ENCODE assay signal across 23 cellular contexts in the genomic region with DNA sequence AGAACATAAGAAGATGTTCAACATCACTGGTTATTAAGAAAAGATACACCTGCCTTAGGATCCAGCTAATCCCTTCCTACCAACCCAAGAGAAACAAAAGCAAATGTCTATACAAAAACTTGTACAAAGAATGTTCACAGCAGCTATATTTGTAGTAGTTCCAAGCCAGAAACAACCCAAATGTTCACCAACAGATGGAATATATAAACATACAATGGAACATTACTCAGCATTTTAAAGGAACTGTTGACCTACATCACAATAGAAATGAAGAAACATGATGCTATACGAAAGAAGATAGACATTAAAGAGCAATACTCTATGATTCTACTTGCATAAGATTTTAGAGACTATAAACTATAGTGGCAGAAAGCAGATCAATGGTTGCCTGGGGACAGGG.
"Had no signal": no experiment of that assay in that cellular context is flagged by ENCODE, and none has a peak within 500 bp of the region (broad histone marks: within the 10 kb centered on the region; RNA-seq: fewer than 3 reads in every experiment).

No MANE protein-coding gene starts in this region.

- H3K4me3 ChIP-seq: adrenal gland, ascending aorta, breast epithelium, coronary artery, heart right ventricle, tibial artery had no signal

- H3K36me3 Mint-ChIP-seq: activated naive CD4-positive, alpha-beta T cell treated with anti-CD3 and anti-CD28 coated beads, Interleukin-2, amount 50 U/mL, for 72 hours; stimulated activated effector memory CD8-positive, alpha-beta T cell treated with anti-CD3 and anti-CD28 coated beads, Interleukin-12 subunit alpha, Interleukin-12 subunit beta, amount 100 ng/mL, for 72 hours had no signal

- H3K36me3 ChIP-seq: adrenal gland, ascending aorta, breast epithelium, heart right ventricle, tibial artery, WERI-Rb-1 had no signal

- H3K27ac ChIP-seq: adrenal gland, breast epithelium, coronary artery, heart right ventricle, tibial artery, WERI-Rb-1 had no signal

- H3K27me3 ChIP-seq: adrenal gland, ascending aorta, breast epithelium, heart right ventricle, tibial artery had no signal

- H3K27ac Mint-ChIP-seq: activated CD4-positive, alpha-beta T cell treated with anti-CD3 and anti-CD28 coated beads, Interleukin-2, amount 10 ng/mL, durations not matched to agents 7 days and 5 days; activated naive CD4-positive, alpha-beta T cell treated with anti-CD3 and anti-CD28 coated beads, Interleukin-2, amount 50 U/mL, for 72 hours; stimulated activated effector memory CD8-positive, alpha-beta T cell treated with anti-CD3 and anti-CD28 coated beads, Interleukin-12 subunit alpha, Interleukin-12 subunit beta, amount 100 ng/mL, for 72 hours; stimulated activated naive CD8-positive, alpha-beta T cell treated with anti-CD3 and anti-CD28 coated beads, Interleukin-15, amount 100 ng/mL, for 72 hours; T-helper 2 cell treated with Interferon-gamma antibody and Interleukin-4, amounts not matched to agents 5 μg/mL and 100 μg/mL, for 36 hours had no signal

- DNase-seq: activated CD4-positive, alpha-beta T cell treated with anti-CD3 and anti-CD28 coated beads, Interleukin-2, amount 10 ng/mL, durations not matched to agents 7 days and 5 days; activated CD4-positive, CD25-positive, alpha-beta regulatory T cell treated with anti-CD3 and anti-CD28 coated beads, Interleukin-2, amount 50 U/mL, for 72 hours; activated gamma-delta T cell treated with Interleukin-2 at 50 U/mL for 16 hours; activated T-cell treated with anti-CD3 and anti-CD28 coated beads, Interleukin-2, amount 50 U/mL, for 1 hour; adrenal gland; effector CD4-positive, alpha-beta T cell; erythroblast; heart right ventricle; left colon; naive B cell; occipital lobe; posterior cingulate gyrus; small intestine; stimulated activated CD4-positive, alpha-beta T cell treated with anti-CD3 and anti-CD28 coated beads, Interleukin-2, amount 100 ng/mL, for 24 hours; stimulated activated naive CD8-positive, alpha-beta T cell treated with anti-CD3 and anti-CD28 coated beads, Interleukin-15, amount 100 ng/mL, for 72 hours; tibial artery; WERI-Rb-1 had no signal

- H3K4me1 Mint-ChIP-seq: activated CD4-positive, alpha-beta T cell treated with anti-CD3 and anti-CD28 coated beads, Interleukin-2, amount 10 ng/mL, durations not matched to agents 7 days and 5 days; naive B cell; stimulated activated effector memory CD8-positive, alpha-beta T cell treated with anti-CD3 and anti-CD28 coated beads, Interleukin-12 subunit alpha, Interleukin-12 subunit beta, amount 100 ng/mL, for 72 hours; stimulated activated naive CD8-positive, alpha-beta T cell treated with anti-CD3 and anti-CD28 coated beads, Interleukin-15, amount 100 ng/mL, for 72 hours had no signal

- H3K4me1 ChIP-seq: adrenal gland, ascending aorta, breast epithelium, tibial artery had no signal

- H3K9me3 Mint-ChIP-seq: activated CD4-positive, alpha-beta T cell treated with anti-CD3 and anti-CD28 coated beads, Interleukin-2, amount 10 ng/mL, durations not matched to agents 7 days and 5 days; activated naive CD4-positive, alpha-beta T cell treated with anti-CD3 and anti-CD28 coated beads, Interleukin-2, amount 50 U/mL, for 72 hours; stimulated activated effector memory CD8-positive, alpha-beta T cell treated with anti-CD3 and anti-CD28 coated beads, Interleukin-12 subunit alpha, Interleukin-12 subunit beta, amount 100 ng/mL, for 72 hours; stimulated activated naive CD8-positive, alpha-beta T cell treated with anti-CD3 and anti-CD28 coated beads, Interleukin-15, amount 100 ng/mL, for 72 hours; T-helper 2 cell treated with Interferon-gamma antibody and Interleukin-4, amounts not matched to agents 5 μg/mL and 100 μg/mL, for 36 hours had no signal

- H3K27me3 Mint-ChIP-seq: activated CD4-positive, alpha-beta T cell treated with anti-CD3 and anti-CD28 coated beads, Interleukin-2, amount 10 ng/mL, durations not matched to agents 7 days and 5 days; naive B cell; stimulated activated naive CD8-positive, alpha-beta T cell treated with anti-CD3 and anti-CD28 coated beads, Interleukin-15, amount 100 ng/mL, for 72 hours had no signal

- H3K4me3 Mint-ChIP-seq: activated CD4-positive, alpha-beta T cell treated with anti-CD3 and anti-CD28 coated beads, Interleukin-2, amount 10 ng/mL, durations not matched to agents 7 days and 5 days; naive B cell; stimulated activated effector memory CD8-positive, alpha-beta T cell treated with anti-CD3 and anti-CD28 coated beads, Interleukin-12 subunit alpha, Interleukin-12 subunit beta, amount 100 ng/mL, for 72 hours; stimulated activated naive CD8-positive, alpha-beta T cell treated with anti-CD3 and anti-CD28 coated beads, Interleukin-15, amount 100 ng/mL, for 72 hours; T-helper 2 cell treated with Interferon-gamma antibody and Interleukin-4, amounts not matched to agents 5 μg/mL and 100 μg/mL, for 36 hours had no signal

- H3K9me3 ChIP-seq: ascending aorta, breast epithelium, heart right ventricle, tibial artery had no signal
